Comparison of ENCODE assay signal across 19 cellular contexts in the genomic region with DNA sequence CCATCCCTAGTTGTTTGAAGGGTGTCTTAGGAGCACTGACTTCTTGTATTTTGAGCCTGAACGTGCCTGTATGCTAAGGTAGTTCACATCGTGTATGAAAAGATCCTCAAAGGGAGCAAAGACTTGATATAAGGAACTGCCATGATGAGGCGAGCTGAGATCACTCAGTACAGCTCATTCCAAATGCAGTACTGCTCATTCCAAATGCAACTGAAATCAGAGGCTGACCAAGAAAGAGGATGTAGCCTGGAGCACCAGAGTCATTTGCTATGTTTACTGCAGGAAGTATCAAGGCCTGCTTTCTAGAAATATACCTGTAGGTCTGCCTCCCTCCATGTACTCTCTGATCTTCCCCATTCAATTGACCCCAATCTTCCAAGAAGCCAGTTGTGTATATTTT.
A peak's percentile ranks its signal among the peaks of the same experiment; 100 is the strongest.
DNase-seq lines count a peak whose midpoint lies in the region; ATAC-seq, FAIRE-seq and TF ChIP-seq lines count a peak whose summit lies in the region.
"Had no signal": no experiment of that assay in that cellular context is flagged by ENCODE, and none has a peak within 500 bp of the region (broad histone marks: within the 10 kb centered on the region; RNA-seq: fewer than 3 reads in every experiment).

No MANE protein-coding gene starts in this region.

- no peak overlapping the region for H3K4me3 Mint-ChIP-seq in activated CD4-positive, alpha-beta T cell treated with anti-CD3 and anti-CD28 coated beads, Interleukin-2, amount 10 ng/mL, durations not matched to agents 7 days and 5 days
- H3K4me3 Mint-ChIP-seq: CD4-positive, CD25-positive, alpha-beta regulatory T cell had no signal

- 79% methylated on average over 3 of the region's 3 CpGs; no CpG with 5 or more reads in 1 of the 2 experiments for WGBS in H1 (ENCODE audit: extremely low coverage in 1 of 2, insufficient coverage in 1 of 2, insufficient read length in 1 of 2, insufficient replicate concordance in 2 of 2, low coverage in 1 of 2, low lambda C conversion rate in 2 of 2, missing lambda C conversion rate in 1 of 2), 2 experiments

- H3K27me3 Mint-ChIP-seq in activated CD4-positive, alpha-beta T cell treated with anti-CD3 and anti-CD28 coated beads, Interleukin-2, amount 10 ng/mL, durations not matched to agents 7 days and 5 days = no peaks in the 10 kb centered on the region
- H3K27me3 Mint-ChIP-seq: CD4-positive, CD25-positive, alpha-beta regulatory T cell had no signal

- no peaks in the 10 kb centered on the region for H3K9me3 ChIP-seq in H1 (ENCODE audit: insufficient read depth in 2 of 2, low read depth in 1 of 2, low read length in 1 of 2)
- H3K9me3 ChIP-seq: Peyer's patch had no signal

- H3K4ac ChIP-seq in H1 (replicated peaks; ENCODE audit: insufficient read length, low read depth, low read length) = no peak overlapping the region

- no peak overlapping the region for H3K56ac ChIP-seq in H1 (replicated peaks; ENCODE audit: insufficient read length, low read depth, low read length)

- ATAC-seq in HG02840 (IDR thresholded peaks at IDR 0.05; ENCODE audit: low FRiP score, unreplicated experiment) = no peak

- DNase-seq in KBM-7 (peak; percentile 3), RKO (ENCODE audit: low spot score) (peak; percentile 72), H1 (ENCODE audit: low read depth in 1 of 2, low spot score in 2 of 2) (no peak), foreskin fibroblast (no peak), SW 1271 (lab: John Stamatoyannopoulos, UW) (no peak)
- no peak for DNase-seq in activated CD4-positive, alpha-beta T cell treated with anti-CD3 and anti-CD28 coated beads, Interleukin-2, amount 10 ng/mL, durations not matched to agents 7 days and 5 days
- DNase-seq: CD4-positive, CD25-positive, alpha-beta regulatory T cell; DMS79 treated with DMSO at 0.1 percent for 48 hours; H7; NCI-H1048; NCI-H1417 treated with DMSO at 0.1 percent for 48 hours; NCI-H187; NCI-H510A; NCI-H748 treated with DMSO at 0.1 percent for 48 hours; NK-92 treated with Interleukin-12 subunit alpha and Interleukin-12 subunit beta, amount 100 ng/mL, for 24 hours; Peyer's patch; Right ventricle myocardium superior had no signal

- H3K27me3 ChIP-seq in H1 (replicated peaks in 1 of 4; ENCODE audit: control insufficient read depth in 3 of 4, extremely low read depth in 1 of 4, insufficient read depth in 3 of 4, low read length in 3 of 4) = no peaks in the 10 kb centered on the region
- H3K27me3 ChIP-seq: Peyer's patch had no signal

- no peak overlapping the region for H2BK12ac ChIP-seq in H1 (ENCODE audit: low read depth, low read length)

- H3K79me2 ChIP-seq in H1 (ENCODE audit: control insufficient read depth in 1 of 2, insufficient read depth in 2 of 2, low read length in 2 of 2) = no peaks in the 10 kb centered on the region

- TF ChIP-seq EP300 in H1 (IDR thresholded peaks at IDR 0.05; ENCODE audit: borderline replicate concordance in 1 of 2, low read depth in 2 of 2, low read length in 2 of 2) = no peak

- POLR2A ChIA-PET in H1 (lab: Charles Lee; ENCODE audit: partially characterized antibody) = no interaction called here
- POLR2A ChIA-PET in activated CD4-positive, alpha-beta T cell treated with anti-CD3 and anti-CD28 coated beads, Interleukin-2, amount 10 ng/mL, durations not matched to agents 7 days and 5 days (lab: Charles Lee) = no interaction called here

- H4K20me1 ChIP-seq in H1 (replicated peaks in 1 of 2; ENCODE audit: control insufficient read depth in 1 of 2, insufficient read depth in 2 of 2, low read length in 2 of 2) = no peaks in the 10 kb centered on the region

- no peak overlapping the region for H2BK20ac ChIP-seq in H1 (ENCODE audit: low read length)

- no peak overlapping the region for H3K14ac ChIP-seq in H1 (ENCODE audit: insufficient read length)

- no peaks in the 10 kb centered on the region for H3K36me3 ChIP-seq in H1 (ENCODE audit: control insufficient read depth in 2 of 4, insufficient read depth in 4 of 4, low read length in 3 of 4)
- H3K36me3 ChIP-seq: Peyer's patch had no signal

- H2BK15ac ChIP-seq in H1 (ENCODE audit: low read length) = no peak overlapping the region

- no peaks in the 10 kb centered on the region for H3K4me1 ChIP-seq in H1 (replicated peaks in 1 of 4; ENCODE audit: control insufficient read depth in 3 of 4, insufficient read depth in 4 of 4, low read length in 3 of 4)
- H3K4me1 ChIP-seq: Peyer's patch had no signal

- no peaks in the 10 kb centered on the region for H3K79me1 ChIP-seq in H1 (ENCODE audit: low read depth, low read length)

- H4K5ac ChIP-seq in H1 (ENCODE audit: insufficient read length, low read depth, low read length) = no peak overlapping the region

- FAIRE-seq in H1 (lab: Jason Lieb, UNC) = no peak
- FAIRE-seq: HTR-8/SVneo had no signal

- 0 out of 2 replicates have a peak overlapping the region, but pooled peaks have one; percentile 58 for H2AFZ ChIP-seq in H1 (ENCODE audit: low read length)

- no peak overlapping the region for H3K23ac ChIP-seq in H1 (ENCODE audit: insufficient read length)

- in situ Hi-C loops in KBM-7 (cut with MboI; ENCODE audit: low pct_unique_long_range_greater_than_20kb, low sequenced_read_pairs) = no loop called here

- TF ChIP-seq CTCF in H1 (IDR thresholded peaks at IDR 0.05; ENCODE audit: control extremely low read depth in 1 of 3, insufficient read depth in 1 of 3, low read depth in 1 of 3, low read length in 3 of 3) = no peak
- TF ChIP-seq CTCF in foreskin fibroblast (IDR thresholded peaks at IDR 0.05; ENCODE audit: low read depth, low read length) = no peak

- H3K9ac ChIP-seq in H1 (replicated peaks in 1 of 4; ENCODE audit: extremely low read depth in 1 of 4, low read depth in 3 of 4, low read length in 3 of 4) = no peak overlapping the region

- H3K4me2 ChIP-seq in H1 (ENCODE audit: insufficient read depth in 1 of 2, low read depth in 2 of 2, low read length in 2 of 2) = no peak overlapping the region

- no peak overlapping the region for H4K91ac ChIP-seq in H1 (replicated peaks; ENCODE audit: insufficient read length, low read length)

- H3K27ac ChIP-seq in H1 (ENCODE audit: low read depth, low read length) = no peak overlapping the region
- H3K27ac ChIP-seq: Peyer's patch had no signal

- no peak overlapping the region for H2AK5ac ChIP-seq in H1 (ENCODE audit: low read depth, low read length)

- CTCF ChIA-PET in H1 (lab: Charles Lee; ENCODE audit: partially characterized antibody) = no interaction called here
- CTCF ChIA-PET in activated CD4-positive, alpha-beta T cell treated with anti-CD3 and anti-CD28 coated beads, Interleukin-2, amount 10 ng/mL, durations not matched to agents 7 days and 5 days (lab: Charles Lee) = no interaction called here

- no peak overlapping the region for H2BK5ac ChIP-seq in H1 (ENCODE audit: low read depth, low read length)

- no peak overlapping the region for H3K18ac ChIP-seq in H1 (ENCODE audit: extremely low read depth, low read length)

- H3K23me2 ChIP-seq in H1 (ENCODE audit: low read depth, low read length) = no peaks in the 10 kb centered on the region

- no peak for TF ChIP-seq RAD21 in H1 (IDR thresholded peaks at IDR 0.05 in 1 of 2, conservative IDR thresholded peaks at IDR 0.05 in 1 of 2; ENCODE audit: low read depth in 2 of 2, low read length in 2 of 2)

- no peak for TF ChIP-seq POLR2A in H1 (IDR thresholded peaks at IDR 0.05; ENCODE audit: control extremely low read depth in 1 of 2, low read depth in 2 of 2, low read length in 2 of 2)

- no peaks in the 10 kb centered on the region for H3K4me1 Mint-ChIP-seq in activated CD4-positive, alpha-beta T cell treated with anti-CD3 and anti-CD28 coated beads, Interleukin-2, amount 10 ng/mL, durations not matched to agents 7 days and 5 days
- H3K4me1 Mint-ChIP-seq: CD4-positive, CD25-positive, alpha-beta regulatory T cell had no signal

- peaks cover 3% of the 10 kb centered on the region for H3K9me3 Mint-ChIP-seq in activated CD4-positive, alpha-beta T cell treated with anti-CD3 and anti-CD28 coated beads, Interleukin-2, amount 10 ng/mL, durations not matched to agents 7 days and 5 days

- H2BK120ac ChIP-seq in H1 (replicated peaks; ENCODE audit: low read depth, low read length) = no peak overlapping the region

- H3K36me3 Mint-ChIP-seq in activated CD4-positive, alpha-beta T cell treated with anti-CD3 and anti-CD28 coated beads, Interleukin-2, amount 10 ng/mL, durations not matched to agents 7 days and 5 days (ENCODE audit: low read depth) = no peaks in the 10 kb centered on the region
- H3K36me3 Mint-ChIP-seq: CD4-positive, CD25-positive, alpha-beta regulatory T cell had no signal

- H3K4me3 ChIP-seq in H1 (ENCODE audit: extremely low read depth in 1 of 4, insufficient read depth in 2 of 4, low read depth in 3 of 4, low read length in 4 of 4) (no peak overlapping the region), foreskin fibroblast (ENCODE audit: low read depth in 1 of 2, low read length in 2 of 2) (no peak overlapping the region)
- H3K4me3 ChIP-seq: Peyer's patch had no signal

- H3K27ac Mint-ChIP-seq in activated CD4-positive, alpha-beta T cell treated with anti-CD3 and anti-CD28 coated beads, Interleukin-2, amount 10 ng/mL, durations not matched to agents 7 days and 5 days = no peak overlapping the region
- H3K27ac Mint-ChIP-seq: CD4-positive, CD25-positive, alpha-beta regulatory T cell had no signal

- no peak overlapping the region for H4K8ac ChIP-seq in H1 (ENCODE audit: extremely low read depth, insufficient read depth, low read length)

TF ChIP-seq in H1, 55 proteins besides CTCF, POLR2A, EP300 and RAD21:
- TF ChIP-seq CHD1 (IDR thresholded peaks at IDR 0.05; ENCODE audit: low read depth, low read length) (no peak), MAX (IDR thresholded peaks at IDR 0.05) (no peak), JUND (IDR thresholded peaks at IDR 0.05; ENCODE audit: low read length) (no peak), JUN (IDR thresholded peaks at IDR 0.05; ENCODE audit: low read depth, low read length) (no peak)

Comparison
In these comparisons a context has a peak if more than half of its experiments do, and no peak if none do; other contexts are left out.
1. DNase-seq: peak in KBM-7 (single experiment) and RKO (single experiment); none in H1 (0 of 2), activated CD4-positive, alpha-beta T cell treated with anti-CD3 and anti-CD28 coated beads, Interleukin-2, amount 10 ng/mL, durations not matched to agents 7 days and 5 days (single experiment), foreskin fibroblast (0 of 2) and SW 1271 (0 of 2).